In the genomic region with DNA sequence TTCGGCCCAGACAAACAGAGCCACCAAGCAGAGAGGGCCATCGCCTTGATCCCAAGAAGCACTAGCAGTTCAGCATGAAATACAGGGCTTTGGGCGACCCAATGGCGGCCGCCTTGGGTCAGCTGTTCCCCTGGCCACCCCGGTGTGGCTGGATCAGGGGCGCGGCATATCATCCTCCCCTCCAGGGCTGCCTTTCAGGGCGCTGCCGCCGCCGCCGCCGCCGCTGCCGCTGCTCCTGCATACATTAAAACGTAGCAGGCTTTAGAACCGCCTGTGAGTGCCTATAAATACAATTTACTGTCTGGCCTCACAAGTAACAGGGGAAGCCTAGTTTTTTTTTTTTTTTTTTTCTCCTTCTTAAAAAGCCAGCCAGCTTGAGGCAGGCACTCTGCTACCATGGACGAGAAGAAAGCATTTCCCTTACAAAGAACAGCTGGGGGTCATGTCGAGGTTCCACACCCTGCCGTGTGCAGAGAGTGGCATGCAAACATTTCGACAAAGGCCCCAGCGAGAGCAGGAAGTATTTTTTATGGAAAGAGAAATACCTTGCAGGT, we compare ENCODE assay signal across 15 cellular contexts. TPM values are rescaled to one million over a fixed set of nuclear protein-coding genes. Genes with fewer than 3 reads are reported as not detected.
DNase-seq lines count a peak whose midpoint lies in the region; ATAC-seq and TF ChIP-seq lines count a peak whose summit lies in the region.
"Had no signal": no experiment of that assay in that cellular context is flagged by ENCODE, and none has a peak within 500 bp of the region (broad histone marks: within the 10 kb centered on the region; RNA-seq: fewer than 3 reads in every experiment).

No MANE protein-coding gene starts in this region.

- no peaks in the 10 kb centered on the region for H3K27me3 ChIP-seq in NT2/D1 (ENCODE audit: insufficient read depth, insufficient read length)
- H3K27me3 ChIP-seq in iPS-20b (ENCODE audit: insufficient read depth, low read length): no peaks in the 10 kb centered on the region
- no peaks in the 10 kb centered on the region for H3K27me3 ChIP-seq in stomach
- H3K27me3 ChIP-seq: right lobe of liver, uterus had no signal

- peak overlapping the region; percentile 99 for H3K27ac ChIP-seq in iPS-20b (ENCODE audit: low read length)
- peak overlapping the region; percentile 66 to 85 (median 70) for H3K27ac ChIP-seq in stomach
- H3K27ac ChIP-seq: right lobe of liver, uterus had no signal

- no peak for TF ChIP-seq EP300 in stomach (IDR thresholded peaks at IDR 0.05)

- intact Hi-C loops in stomach (cut with DNase I; ENCODE audit: low total_unique reads): no loop called here

- no peak for TF ChIP-seq POLR2A in stomach (IDR thresholded peaks at IDR 0.05)

- DNase-seq in NCI-H2171 treated with DMSO at 0.1 percent for 48 hours (lab: John Stamatoyannopoulos, UW) (peak; percentile 22), NCI-H2171 (lab: John Stamatoyannopoulos, UW) (no peak), NT2/D1 (ENCODE audit: low read depth, low spot score) (peak; percentile 90), stomach (peak; percentile 60), AG08396 (ENCODE audit: low spot score) (no peak), COLO829 (ENCODE audit: low spot score) (no peak)
- DNase-seq: activated CD4-positive, alpha-beta T cell treated with anti-CD3 and anti-CD28 coated beads for 4 hours; cerebellar nuclear complex; mammary epithelial cell; right lobe of liver; SHP77; uterus had no signal

- H3K4me1 ChIP-seq in NT2/D1 (ENCODE audit: insufficient read depth, insufficient read length) (peaks cover 15% of the 10 kb centered on the region), iPS-20b (ENCODE audit: insufficient read depth, low read length) (peaks cover 47% of the 10 kb centered on the region), stomach (peaks cover 11 to 23% (median 14%) of the 10 kb centered on the region in 4 donors)
- H3K4me1 ChIP-seq: right lobe of liver, uterus had no signal

- ATAC-seq in HG03442 (IDR thresholded peaks at IDR 0.05; ENCODE audit: unreplicated experiment): no peak
- ATAC-seq: right lobe of liver had no signal

- H3K9me3 ChIP-seq in NT2/D1 (ENCODE audit: insufficient read depth, low read length) (no peaks in the 10 kb centered on the region), iPS-20b (ENCODE audit: insufficient read depth, low read depth, low read length) (no peaks in the 10 kb centered on the region), stomach (no peaks in the 10 kb centered on the region)
- H3K9me3 ChIP-seq: right lobe of liver, uterus had no signal

- H3K36me3 ChIP-seq in NT2/D1 (ENCODE audit: insufficient read depth, insufficient read length, low read length) (peaks cover 23% of the 10 kb centered on the region), iPS-20b (ENCODE audit: insufficient read depth, low read depth, low read length) (peaks cover 52% of the 10 kb centered on the region), stomach (peaks cover 5 to 86% (median 72%) of the 10 kb centered on the region in 4 donors)
- H3K36me3 ChIP-seq: uterus had no signal

- TF ChIP-seq CTCF in stomach (IDR thresholded peaks at IDR 0.05): no peak

- H3K4me3 ChIP-seq in NT2/D1 (ENCODE audit: insufficient read length, low read depth): peak overlapping the region; percentile 22
- peak overlapping the region; percentile 76 for H3K4me3 ChIP-seq in iPS-20b (ENCODE audit: low read length)
- H3K4me3 ChIP-seq in stomach: no peak overlapping the region
- H3K4me3 ChIP-seq: right lobe of liver, uterus had no signal

- H3K9ac ChIP-seq in NT2/D1 (ENCODE audit: insufficient read length, low read depth): peak overlapping the region; percentile 85
- H3K9ac ChIP-seq in iPS-20b (ENCODE audit: low read depth, low read length): peak overlapping the region; percentile 90

- 29 to 58% (median 48%) methylated on average over 23 of the region's 23 CpGs for WGBS in stomach, 5 donors

RNA-seq across cellular contexts. Expression of a gene that starts 57.7 kb away (rescaled TPM):
- total RNA-seq in stomach: 1 to 10 TPM in 1 of 5 donors, not detected in 4; 1.5 TPM
- not detected for polyA plus RNA-seq in stomach
- total RNA-seq: A172, right lobe of liver had no signal
- polyA plus RNA-seq: mammary epithelial cell had no signal

Comparison
In these comparisons a context has a peak if more than half of its experiments do, and no peak if none do; other contexts are left out.
1. DNase-seq: peak in NCI-H2171 treated with DMSO at 0.1 percent for 48 hours (single experiment), NT2/D1 (single experiment) and stomach (single experiment); none in NCI-H2171 (single experiment), AG08396 (single experiment) and COLO829 (single experiment).
2. H3K4me3 ChIP-seq: peak in NT2/D1 (single experiment) and iPS-20b (single experiment); none in stomach (0 of 4).